ENCODE assay signal across 7 cellular contexts in the genomic region with DNA sequence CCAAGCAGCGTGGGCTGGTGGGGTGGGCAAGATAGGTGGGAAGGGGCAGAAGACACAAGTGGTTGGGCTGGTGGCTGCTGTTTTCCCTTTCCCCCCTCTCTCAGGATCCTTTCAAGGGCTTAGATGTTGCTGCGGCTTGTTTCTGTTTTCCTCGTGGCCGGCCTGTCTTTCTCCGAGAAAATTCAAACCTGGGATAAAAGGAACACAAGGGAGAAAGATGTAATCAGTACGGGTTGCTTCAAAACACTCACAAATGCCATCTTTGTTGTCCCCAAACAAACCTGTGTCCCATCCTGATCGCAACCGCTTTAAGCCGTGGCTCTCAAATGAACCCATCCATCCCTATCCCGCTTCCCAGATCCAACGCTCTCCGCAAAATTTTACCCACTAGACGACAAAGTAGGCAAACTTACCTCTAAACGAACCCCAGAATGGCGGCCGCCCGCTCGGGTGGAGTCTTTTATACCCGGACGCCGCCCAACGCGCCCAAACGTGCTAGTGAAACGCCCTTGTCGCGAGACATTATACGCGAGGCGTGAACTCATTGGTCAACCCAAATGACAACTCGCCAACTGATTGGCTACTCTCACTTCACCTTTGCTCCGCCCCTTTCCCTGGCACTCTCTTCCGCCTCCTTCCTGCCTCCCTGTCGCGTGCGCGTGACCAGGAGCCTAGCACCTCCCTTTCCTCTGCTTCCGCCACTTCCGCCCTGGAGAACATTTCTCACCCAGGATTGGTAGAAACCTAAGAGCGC. TPM values are rescaled to one million over a fixed set of nuclear protein-coding genes. Genes with fewer than 3 reads are reported as not detected.
A peak's percentile ranks its signal among the peaks of the same experiment; 100 is the strongest.
DNase-seq lines count a peak whose midpoint lies in the region; ATAC-seq lines count a peak whose summit lies in the region.

TSS of gene PPP1R10 (minus strand) at position 433 of the 754 bp plus-strand sequence. CDS start 7,299 bp downstream, outside the sequence.

- peak; percentile 55 for ATAC-seq in GM18508 (IDR thresholded peaks at IDR 0.05; ENCODE audit: insufficient read depth, unreplicated experiment)
- ATAC-seq in HG03025 (IDR thresholded peaks at IDR 0.05; ENCODE audit: low FRiP score, unreplicated experiment), result peak; percentile 81

- DNase-seq in NCI-H2081 (lab: John Stamatoyannopoulos, UW) (peak; percentile 99 to 100), T1000 (lab: John Stamatoyannopoulos, UW) (peak; percentile 99), astrocyte of the hippocampus (ENCODE audit: low read depth, low spot score) (peak; percentile 100), hepatic stellate cell (ENCODE audit: low spot score) (peak; percentile 92), renal cortical epithelial cell (ENCODE audit: low read depth) (peak; percentile 100)

RNA-seq across cellular contexts. Expression of gene PPP1R10, which starts in this region (rescaled TPM):
- 6.1 and 30.3 TPM in 2 replicates for total RNA-seq in renal cortical epithelial cell

Comparison
In these comparisons a context has a peak if more than half of its experiments do, and no peak if none do; other contexts are left out.
1. Peak in every context shown above with its lines: DNase-seq and ATAC-seq.